25 cellular contexts compared by ENCODE assay signal in genomic region chr17:8277317-8277716, GRCh38. TPM values are rescaled to one million over a fixed set of nuclear protein-coding genes. Genes with fewer than 3 reads are reported as not detected.
"Had no signal": no experiment of that assay in that cellular context is flagged by ENCODE, and none has a peak within 500 bp of the region (broad histone marks: within the 10 kb centered on the region; RNA-seq: fewer than 3 reads in every experiment).

No MANE protein-coding gene starts in this region.

- H3K27ac ChIP-seq: sigmoid colon, upper lobe of left lung had no signal

- H3K9me3 Mint-ChIP-seq: activated CD4-positive, alpha-beta memory T cell treated with anti-CD3 and anti-CD28 coated beads for 36 hours; activated naive CD4-positive, alpha-beta T cell treated with anti-CD3 and anti-CD28 coated beads, Interleukin-2, amount 10 ng/mL, durations not matched to agents 7 days and 5 days; activated T-cell treated with anti-CD3 and anti-CD28 coated beads, Interleukin-2, amount 50 U/mL, for 72 hours; memory B cell; nephron had no signal

- ATAC-seq: activated T-cell treated with anti-CD3 and anti-CD28 coated beads, Interleukin-2, amount 50 U/mL, for 72 hours; left colon had no signal

- H3K4me1 ChIP-seq: sigmoid colon, upper lobe of left lung had no signal

- H3K27me3 Mint-ChIP-seq: activated CD4-positive, alpha-beta memory T cell treated with anti-CD3 and anti-CD28 coated beads for 36 hours; activated naive CD4-positive, alpha-beta T cell treated with anti-CD3 and anti-CD28 coated beads, Interleukin-2, amount 10 ng/mL, durations not matched to agents 7 days and 5 days had no signal

- DNase-seq: activated CD4-positive, alpha-beta memory T cell treated with anti-CD3 and anti-CD28 coated beads for 36 hours; activated CD4-positive, alpha-beta T cell treated with anti-CD3 and anti-CD28 coated beads for 48 hours; activated CD4-positive, CD25-positive, alpha-beta regulatory T cell; activated effector memory CD4-positive, alpha-beta T cell treated with Interleukin-2 at 50 U/mL for 16 hours; activated naive CD4-positive, alpha-beta T cell treated with anti-CD3 and anti-CD28 coated beads, Interleukin-2, amount 10 ng/mL, durations not matched to agents 7 days and 5 days; activated T-cell treated with anti-CD3 and anti-CD28 coated beads, Interleukin-2, amount 50 U/mL, for 72 hours; amygdala; effector CD4-positive, alpha-beta T cell; erythroblast; foreskin fibroblast; left colon; nucleus accumbens; sigmoid colon; stimulated activated CD4-positive, alpha-beta T cell treated with anti-CD3 and anti-CD28 coated beads, Interleukin-2, amount 100 ng/mL, for 48 hours; stimulated activated naive CD4-positive, alpha-beta T cell; T1000; upper lobe of left lung had no signal

- H3K9me3 ChIP-seq: sigmoid colon, upper lobe of left lung had no signal

- H3K36me3 ChIP-seq: sigmoid colon, upper lobe of left lung had no signal

- H3K27me3 ChIP-seq: sigmoid colon, upper lobe of left lung had no signal

- H3K4me1 Mint-ChIP-seq: activated naive CD4-positive, alpha-beta T cell treated with anti-CD3 and anti-CD28 coated beads, Interleukin-2, amount 10 ng/mL, durations not matched to agents 7 days and 5 days had no signal

- H3K27ac Mint-ChIP-seq: activated CD4-positive, alpha-beta memory T cell treated with anti-CD3 and anti-CD28 coated beads for 36 hours; activated naive CD4-positive, alpha-beta T cell treated with anti-CD3 and anti-CD28 coated beads, Interleukin-2, amount 10 ng/mL, durations not matched to agents 7 days and 5 days; activated T-cell treated with anti-CD3 and anti-CD28 coated beads, Interleukin-2, amount 50 U/mL, for 72 hours; memory B cell; nephron had no signal

- H3K4me3 ChIP-seq: sigmoid colon, smooth muscle cell, upper lobe of left lung had no signal

- H3K4me3 Mint-ChIP-seq: activated CD4-positive, alpha-beta memory T cell treated with anti-CD3 and anti-CD28 coated beads for 36 hours; activated naive CD4-positive, alpha-beta T cell treated with anti-CD3 and anti-CD28 coated beads, Interleukin-2, amount 10 ng/mL, durations not matched to agents 7 days and 5 days; activated T-cell treated with anti-CD3 and anti-CD28 coated beads, Interleukin-2, amount 50 U/mL, for 72 hours; memory B cell; nephron had no signal

- H3K36me3 Mint-ChIP-seq: activated naive CD4-positive, alpha-beta T cell treated with anti-CD3 and anti-CD28 coated beads, Interleukin-2, amount 10 ng/mL, durations not matched to agents 7 days and 5 days; memory B cell had no signal

RNA-seq across cellular contexts. Expression of gene ARHGEF15, which starts 32.7 kb away (rescaled TPM):
- total RNA-seq: activated CD4-positive, alpha-beta memory T cell treated with anti-CD3 and anti-CD28 coated beads for 36 hours; activated T-cell treated with anti-CD3 and anti-CD28 coated beads, Interleukin-2, amount 50 U/mL, for 72 hours; chondrocyte; fibroblast of lung; mononuclear cell; myocyte; smooth muscle cell; T-helper 1 cell treated with Interleukin-12 subunit alpha and Interleukin-12 subunit beta and Interleukin-4 antibody, amounts not matched to agents 30 ng/mL and 1 ng/mL, for 36 hours had no signal
